In genomic region chr9:27473135-27473534, GRCh38 we compare ENCODE assay signal across 11 cellular contexts. TPM values are rescaled to one million over a fixed set of nuclear protein-coding genes. Genes with fewer than 3 reads are reported as not detected.
A peak's percentile ranks its signal among the peaks of the same experiment; 100 is the strongest.
DNase-seq lines count a peak whose midpoint lies in the region; ATAC-seq and TF ChIP-seq lines count a peak whose summit lies in the region.
"Had no signal": no experiment of that assay in that cellular context is flagged by ENCODE, and none has a peak within 500 bp of the region (broad histone marks: within the 10 kb centered on the region; RNA-seq: fewer than 3 reads in every experiment).

No MANE protein-coding gene starts in this region.

- intact Hi-C loops in adrenal gland (cut with DNase I) (no loop called here), left ventricle myocardium inferior (cut with micrococcal nuclease) (no loop called here), psoas muscle (cut with DNase I) (loop anchor here (5.0 to 10.0 kb wide), 2 partner anchors 54 to 88 kb away; partner anchors contain the start of gene MOB3B (in 1 of the 2))

- no peaks in the 10 kb centered on the region for H3K36me3 ChIP-seq in adrenal gland (replicated peaks in 1 of 2)
- no peaks in the 10 kb centered on the region for H3K36me3 ChIP-seq in left ventricle myocardium inferior
- H3K36me3 ChIP-seq in psoas muscle (ENCODE audit: insufficient read depth in 1 of 2, low read depth in 1 of 2): no peaks in the 10 kb centered on the region
- H3K36me3 ChIP-seq: SJSA1 had no signal

- ATAC-seq in psoas muscle (peak; percentile 63 to 95 (median 83)), GM18498 (IDR thresholded peaks at IDR 0.05; ENCODE audit: unreplicated experiment) (no peak)

- H3K27me3 ChIP-seq in adrenal gland (no peaks in the 10 kb centered on the region), left ventricle myocardium inferior (ENCODE audit: low read depth) (no peaks in the 10 kb centered on the region), psoas muscle (ENCODE audit: insufficient read depth in 3 of 3, low read length in 2 of 3) (no peaks in the 10 kb centered on the region)
- H3K27me3 ChIP-seq: SJSA1 had no signal

- no peak for TF ChIP-seq POLR2A in adrenal gland (IDR thresholded peaks at IDR 0.05)

- H3K4me3 ChIP-seq in adrenal gland (no peak overlapping the region), left ventricle myocardium inferior (no peak overlapping the region), psoas muscle (no peak overlapping the region)
- H3K4me3 ChIP-seq: SJSA1 had no signal

- no peaks in the 10 kb centered on the region for H3K9me3 ChIP-seq in adrenal gland (replicated peaks in 1 of 3)
- H3K9me3 ChIP-seq in left ventricle myocardium inferior (replicated peaks): peaks cover 7% of the 10 kb centered on the region
- H3K9me3 ChIP-seq in psoas muscle: no peaks in the 10 kb centered on the region
- H3K9me3 ChIP-seq: SJSA1 had no signal

- WGBS in adrenal gland, 4 donors: 45 to 66% (median 52%) methylated on average over 6 to 7 of the region's 7 CpGs
- 11 to 16% (median 13%) methylated on average over 7 of the region's 7 CpGs for WGBS in psoas muscle, 3 donors

- H3K27ac ChIP-seq in adrenal gland: peak overlapping the region in 2 of 5 donors; percentile 5 to 18
- peak overlapping the region; percentile 42 for H3K27ac ChIP-seq in left ventricle myocardium inferior (replicated peaks)
- H3K27ac ChIP-seq in psoas muscle: no peak overlapping the region
- H3K27ac ChIP-seq: SJSA1 had no signal

- DNase-seq in DMS 273 (lab: John Stamatoyannopoulos, UW; ENCODE audit: unreplicated experiment) (peak; percentile 93), adrenal gland (peak in 6 of 7 donors; percentile 31 to 83 (median 58)), left ventricle myocardium inferior (peak; percentile 42), psoas muscle (peak; percentile 65 to 81), hepatic stellate cell (ENCODE audit: low spot score) (no peak), NCI-H1048 (lab: John Stamatoyannopoulos, UW) (no peak), NCI-H510A treated with DMSO at 0.1 percent for 48 hours (lab: John Stamatoyannopoulos, UW) (no peak)
- DNase-seq: cerebellar nuclear complex, NCI-H1417 had no signal

- TF ChIP-seq CTCF in adrenal gland (IDR thresholded peaks at IDR 0.05) (no peak), left ventricle myocardium inferior (IDR thresholded peaks at IDR 0.05; ENCODE audit: borderline replicate concordance) (no peak), psoas muscle (IDR thresholded peaks at IDR 0.05) (no peak)

- H3K4me1 ChIP-seq in adrenal gland (replicated peaks in 1 of 2) (peaks cover 0 to 9% of the 10 kb centered on the region in 2 donors), left ventricle myocardium inferior (peaks cover 32% of the 10 kb centered on the region), psoas muscle (peaks cover 22% of the 10 kb centered on the region)
- H3K4me1 ChIP-seq: SJSA1 had no signal

RNA-seq across cellular contexts. Expression of gene IFNK, which starts 51.0 kb away (rescaled TPM):
- total RNA-seq in adrenal gland (not detected), left ventricle myocardium inferior (not detected), psoas muscle (not detected)
- polyA plus RNA-seq in adrenal gland (not detected), psoas muscle (not detected)
- total RNA-seq: SJSA1 had no signal

RNA-seq across cellular contexts. Expression of gene MOB3B, which starts 56.5 kb away (rescaled TPM):
- total RNA-seq in adrenal gland: 1 to 10 TPM; 1.4 to 7.0 (median 3.4) TPM
- polyA plus RNA-seq in adrenal gland: 1 to 10 TPM; 1.3 to 9.0 (median 1.8) TPM
- total RNA-seq in left ventricle myocardium inferior: 2.1 TPM
- total RNA-seq in psoas muscle: 1 to 10 TPM; 1.1 to 4.5 (median 1.9) TPM
- 1 to 10 TPM in 2 of 3 donors, under 1 TPM in 1; 0.57 to 3.8 (median 1.8) TPM for polyA plus RNA-seq in psoas muscle
- total RNA-seq: SJSA1 had no signal

Comparison
In these comparisons a context has a peak if more than half of its experiments do, and no peak if none do; other contexts are left out.
1. DNase-seq: peak in DMS 273 (single experiment), adrenal gland (6 of 7), left ventricle myocardium inferior (single experiment) and psoas muscle (2 of 2); none in hepatic stellate cell (single experiment), NCI-H1048 (single experiment) and NCI-H510A treated with DMSO at 0.1 percent for 48 hours (single experiment).
2. intact Hi-C loops: an anchor here in psoas muscle (5.0 to 10.0 kb wide); none called in adrenal gland and left ventricle myocardium inferior.